In the genomic region with DNA sequence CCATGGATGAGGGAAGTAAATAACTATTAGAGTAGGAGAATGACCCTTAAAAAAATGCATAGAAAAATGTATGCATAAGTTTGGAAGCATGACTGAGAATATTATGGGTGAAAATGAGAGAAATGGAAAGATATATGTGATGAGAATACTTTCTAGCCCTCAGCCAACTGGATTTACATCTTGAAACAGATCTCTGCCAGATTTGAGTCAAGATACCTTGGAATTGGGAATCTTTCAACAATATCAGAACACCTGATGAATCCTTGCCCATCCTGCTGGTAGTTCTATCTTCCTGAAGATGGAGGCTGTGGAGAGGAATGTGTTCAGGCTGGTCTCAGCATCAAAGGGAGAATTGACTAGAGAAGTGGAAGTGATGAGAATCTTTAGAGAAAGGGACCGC, we compare ENCODE assay signal across 18 cellular contexts.
"Had no signal": no experiment of that assay in that cellular context is flagged by ENCODE, and none has a peak within 500 bp of the region (broad histone marks: within the 10 kb centered on the region; RNA-seq: fewer than 3 reads in every experiment).

No MANE protein-coding gene starts in this region.

- H3K4me3 ChIP-seq: colonic mucosa, esophagus muscularis mucosa, hepatocyte, left lung, mucosa of descending colon, thoracic aorta had no signal

- H3K27me3 ChIP-seq: colonic mucosa, esophagus muscularis mucosa, hepatocyte, left lung had no signal

- H3K27ac Mint-ChIP-seq: activated CD4-positive, alpha-beta memory T cell treated with anti-CD3 and anti-CD28 coated beads for 36 hours; activated CD8-positive, alpha-beta memory T cell treated with anti-CD3 and anti-CD28 coated beads, Interleukin-2, amount 10 ng/mL, durations not matched to agents 7 days and 5 days; memory B cell; natural killer cell had no signal

- H3K27ac ChIP-seq: colonic mucosa, esophagus muscularis mucosa, hepatocyte, left lung, thoracic aorta had no signal

- H3K27me3 Mint-ChIP-seq: activated CD4-positive, alpha-beta memory T cell treated with anti-CD3 and anti-CD28 coated beads for 36 hours; activated CD8-positive, alpha-beta memory T cell treated with anti-CD3 and anti-CD28 coated beads, Interleukin-2, amount 10 ng/mL, durations not matched to agents 7 days and 5 days; memory B cell had no signal

- ATAC-seq: activated CD8-positive, alpha-beta memory T cell treated with anti-CD3 and anti-CD28 coated beads, Interleukin-2, amount 10 ng/mL, durations not matched to agents 7 days and 5 days; activated T-cell treated with anti-CD3 and anti-CD28 coated beads, Interleukin-2, amount 50 U/mL, for 4 hours; left lung; mucosa of descending colon; natural killer cell; sciatic nerve; SK-N-SH treated with all-trans-retinoic acid at 6 μM for 48 hours had no signal

- H3K9me3 Mint-ChIP-seq: natural killer cell had no signal

- H2AFZ ChIP-seq: hepatocyte had no signal

- H3K4me2 ChIP-seq: hepatocyte had no signal

- DNase-seq: activated CD4-positive, alpha-beta memory T cell treated with anti-CD3 and anti-CD28 coated beads for 36 hours; activated CD4-positive, alpha-beta T cell treated with anti-CD3 and anti-CD28 coated beads for 1 hour; activated CD8-positive, alpha-beta memory T cell treated with anti-CD3 and anti-CD28 coated beads, Interleukin-2, amount 10 ng/mL, durations not matched to agents 7 days and 5 days; activated naive CD4-positive, alpha-beta T cell treated with Interleukin-2 at 50 U/mL for 16 hours; activated T-cell treated with anti-CD3 and anti-CD28 coated beads, Interleukin-2, amount 50 U/mL, for 4 hours; amniotic stem cell; caudate nucleus; colonic mucosa; left lung; mucosa of descending colon; natural killer cell; T-helper 1 cell had no signal

- H3K9me3 ChIP-seq: colonic mucosa, esophagus muscularis mucosa, left lung, mucosa of descending colon, thoracic aorta had no signal

- H3K36me3 ChIP-seq: colonic mucosa, thoracic aorta had no signal

- H3K4me3 Mint-ChIP-seq: activated CD4-positive, alpha-beta memory T cell treated with anti-CD3 and anti-CD28 coated beads for 36 hours; activated CD8-positive, alpha-beta memory T cell treated with anti-CD3 and anti-CD28 coated beads, Interleukin-2, amount 10 ng/mL, durations not matched to agents 7 days and 5 days; activated T-cell treated with anti-CD3 and anti-CD28 coated beads, Interleukin-2, amount 50 U/mL, for 4 hours; memory B cell; natural killer cell had no signal

- H3K36me3 Mint-ChIP-seq: natural killer cell had no signal
